1 cellular context compared by ENCODE assay signal in the genomic region with DNA sequence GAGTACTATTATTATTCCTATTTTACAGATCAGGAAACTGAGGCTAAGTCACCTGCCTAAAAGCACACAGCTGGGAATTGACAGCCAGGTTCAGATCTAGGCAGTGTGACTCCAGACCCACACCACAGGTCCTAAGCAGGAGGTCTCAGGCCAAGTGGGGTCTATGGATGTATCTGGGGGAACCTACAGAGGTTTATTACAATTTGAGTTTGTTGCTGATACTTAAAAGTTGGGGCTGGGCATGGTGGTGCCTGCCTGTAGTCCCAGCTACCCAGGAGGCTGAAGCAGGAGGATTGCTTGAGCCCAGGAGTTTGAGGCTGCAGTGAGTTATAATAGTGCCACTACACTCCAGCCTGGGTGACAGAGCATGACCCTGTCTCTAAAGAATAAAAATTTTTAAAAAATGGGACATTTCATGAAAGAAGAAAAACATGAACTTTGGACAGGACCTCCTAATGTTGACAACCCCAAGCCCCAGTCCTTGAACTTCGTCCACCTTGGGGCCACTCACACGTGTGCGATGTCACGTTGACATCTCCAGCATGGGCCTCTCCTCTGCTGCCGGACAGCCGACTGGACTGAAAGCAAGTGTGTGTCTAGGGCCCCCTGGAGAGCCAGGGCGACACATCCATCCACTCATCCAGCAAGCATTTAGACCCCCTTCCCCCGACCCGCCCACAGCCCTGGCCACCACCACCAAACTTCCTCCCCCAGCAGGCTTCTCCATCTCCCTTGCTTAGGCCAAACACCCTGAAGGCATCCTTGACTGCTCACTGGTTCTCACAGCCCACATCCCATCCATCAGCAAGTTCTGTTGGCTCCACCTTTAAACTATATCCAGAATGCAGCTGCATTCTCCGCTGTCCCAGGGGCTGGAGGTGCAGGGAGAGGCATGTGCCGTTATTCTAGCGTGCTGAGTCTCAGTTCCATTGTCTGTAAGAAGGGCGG.
TF ChIP-seq lines count a peak whose summit lies in the region.

No MANE protein-coding gene starts in this region.

TF ChIP-seq in HepG2, 621 proteins besides CTCF, POLR2A, EP300 and RAD21 (continued from another document and continues in another):
- TF ChIP-seq, protein P1, sequence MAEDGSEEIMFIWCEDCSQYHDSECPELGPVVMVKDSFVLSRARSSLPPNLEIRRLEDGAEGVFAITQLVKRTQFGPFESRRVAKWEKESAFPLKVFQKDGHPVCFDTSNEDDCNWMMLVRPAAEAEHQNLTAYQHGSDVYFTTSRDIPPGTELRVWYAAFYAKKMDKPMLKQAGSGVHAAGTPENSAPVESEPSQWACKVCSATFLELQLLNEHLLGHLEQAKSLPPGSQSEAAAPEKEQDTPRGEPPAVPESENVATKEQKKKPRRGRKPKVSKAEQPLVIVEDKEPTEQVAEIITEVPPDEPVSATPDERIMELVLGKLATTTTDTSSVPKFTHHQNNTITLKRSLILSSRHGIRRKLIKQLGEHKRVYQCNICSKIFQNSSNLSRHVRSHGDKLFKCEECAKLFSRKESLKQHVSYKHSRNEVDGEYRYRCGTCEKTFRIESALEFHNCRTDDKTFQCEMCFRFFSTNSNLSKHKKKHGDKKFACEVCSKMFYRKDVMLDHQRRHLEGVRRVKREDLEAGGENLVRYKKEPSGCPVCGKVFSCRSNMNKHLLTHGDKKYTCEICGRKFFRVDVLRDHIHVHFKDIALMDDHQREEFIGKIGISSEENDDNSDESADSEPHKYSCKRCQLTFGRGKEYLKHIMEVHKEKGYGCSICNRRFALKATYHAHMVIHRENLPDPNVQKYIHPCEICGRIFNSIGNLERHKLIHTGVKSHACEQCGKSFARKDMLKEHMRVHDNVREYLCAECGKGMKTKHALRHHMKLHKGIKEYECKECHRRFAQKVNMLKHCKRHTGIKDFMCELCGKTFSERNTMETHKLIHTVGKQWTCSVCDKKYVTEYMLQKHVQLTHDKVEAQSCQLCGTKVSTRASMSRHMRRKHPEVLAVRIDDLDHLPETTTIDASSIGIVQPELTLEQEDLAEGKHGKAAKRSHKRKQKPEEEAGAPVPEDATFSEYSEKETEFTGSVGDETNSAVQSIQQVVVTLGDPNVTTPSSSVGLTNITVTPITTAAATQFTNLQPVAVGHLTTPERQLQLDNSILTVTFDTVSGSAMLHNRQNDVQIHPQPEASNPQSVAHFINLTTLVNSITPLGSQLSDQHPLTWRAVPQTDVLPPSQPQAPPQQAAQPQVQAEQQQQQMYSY (CRISPR knock-in tag; IDR thresholded peaks at IDR 0.05) = no peak
- TF ChIP-seq ARHGAP35 (CRISPR knock-in tag; IDR thresholded peaks at IDR 0.05; ENCODE audit: borderline replicate concordance) (no peak; the same call in 1 of the 2 replicates), CHCHD3 (CRISPR knock-in tag; IDR thresholded peaks at IDR 0.05) (peak; percentile 32; the same call in 1 of the 2 replicates), TOE1 (CRISPR knock-in tag; IDR thresholded peaks at IDR 0.05) (no peak), ZNF383 (CRISPR knock-in tag; IDR thresholded peaks at IDR 0.05; ENCODE audit: borderline replicate concordance) (no peak), ZNF44 (CRISPR knock-in tag; IDR thresholded peaks at IDR 0.05) (no peak), ZNF552 (CRISPR knock-in tag; IDR thresholded peaks at IDR 0.05; ENCODE audit: borderline replicate concordance) (no peak), ATAD3A (CRISPR knock-in tag; IDR thresholded peaks at IDR 0.05) (no peak), ATRX (CRISPR knock-in tag; IDR thresholded peaks at IDR 0.05; ENCODE audit: borderline replicate concordance) (no peak), EZH2 (conservative IDR thresholded peaks at IDR 0.05; ENCODE audit: low read depth, low read length) (no peak), NFIC (IDR thresholded peaks at IDR 0.05; ENCODE audit: low read length) (no peak), NFKB2 (CRISPR knock-in tag; IDR thresholded peaks at IDR 0.05; ENCODE audit: borderline replicate concordance) (peak; percentile 92; the same call in 1 of the 2 replicates), RCOR2 (CRISPR knock-in tag; IDR thresholded peaks at IDR 0.05) (peak; percentile 98), ZNF773 (CRISPR knock-in tag; IDR thresholded peaks at IDR 0.05; ENCODE audit: borderline replicate concordance) (no peak), MAFK (conservative IDR thresholded peaks at IDR 0.05 in 1 of 2, IDR thresholded peaks at IDR 0.05 in 1 of 2; ENCODE audit: low read length in 2 of 2) (peak in 1 of 2 experiments; percentile 8; a peak in 1 of 4 replicates), SAP130 (CRISPR knock-in tag; IDR thresholded peaks at IDR 0.05; ENCODE audit: low read depth) (peak; percentile 99), CBX5 (CRISPR knock-in tag; IDR thresholded peaks at IDR 0.05; ENCODE audit: borderline replicate concordance) (peak; percentile 89; the same call in 1 of the 2 replicates), HCFC1 (IDR thresholded peaks at IDR 0.05; ENCODE audit: low read depth, low read length) (no peak), ZNF205 (CRISPR knock-in tag; IDR thresholded peaks at IDR 0.05) (peak; percentile 91), RFXAP (CRISPR knock-in tag; IDR thresholded peaks at IDR 0.05; ENCODE audit: borderline replicate concordance) (peak; percentile 92), TAF1 (CRISPR knock-in tag; IDR thresholded peaks at IDR 0.05) (no peak; the same call in 1 of the 2 replicates), ZFAT (CRISPR knock-in tag; conservative IDR thresholded peaks at IDR 0.05) (no peak), RFX3 (CRISPR knock-in tag; IDR thresholded peaks at IDR 0.05) (no peak), NFATC3 (CRISPR knock-in tag; IDR thresholded peaks at IDR 0.05) (no peak), ZFP82 (CRISPR knock-in tag; IDR thresholded peaks at IDR 0.05; ENCODE audit: borderline replicate concordance) (no peak), CENPT (CRISPR knock-in tag; IDR thresholded peaks at IDR 0.05; ENCODE audit: low read depth) (no peak)
- TF ChIP-seq, protein P2, sequence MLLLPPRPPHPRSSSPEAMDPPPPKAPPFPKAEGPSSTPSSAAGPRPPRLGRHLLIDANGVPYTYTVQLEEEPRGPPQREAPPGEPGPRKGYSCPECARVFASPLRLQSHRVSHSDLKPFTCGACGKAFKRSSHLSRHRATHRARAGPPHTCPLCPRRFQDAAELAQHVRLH (CRISPR knock-in tag; IDR thresholded peaks at IDR 0.05; ENCODE audit: borderline replicate concordance, low read depth) = peak; percentile 95
- TF ChIP-seq, protein P3, sequence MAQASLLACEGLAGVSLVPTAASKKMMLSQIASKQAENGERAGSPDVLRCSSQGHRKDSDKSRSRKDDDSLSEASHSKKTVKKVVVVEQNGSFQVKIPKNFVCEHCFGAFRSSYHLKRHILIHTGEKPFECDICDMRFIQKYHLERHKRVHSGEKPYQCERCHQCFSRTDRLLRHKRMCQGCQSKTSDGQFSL (CRISPR knock-in tag; IDR thresholded peaks at IDR 0.05) = peak; percentile 67; the same call in 1 of the 2 replicates
- TF ChIP-seq, protein P4, sequence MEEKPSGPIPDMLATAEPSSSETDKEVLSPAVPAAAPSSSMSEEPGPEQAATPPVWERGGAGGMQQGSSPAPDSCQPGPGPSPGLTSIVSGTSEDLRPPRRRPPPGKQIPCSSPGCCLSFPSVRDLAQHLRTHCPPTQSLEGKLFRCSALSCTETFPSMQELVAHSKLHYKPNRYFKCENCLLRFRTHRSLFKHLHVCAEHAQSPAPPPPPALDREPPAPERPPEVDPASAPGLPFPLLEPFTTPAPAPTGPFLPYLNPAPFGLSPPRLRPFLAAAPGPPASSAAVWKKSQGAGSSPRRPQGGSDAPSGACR (CRISPR knock-in tag; IDR thresholded peaks at IDR 0.05) = peak; percentile 87; the same call in 1 of the 2 replicates
- TF ChIP-seq, protein P5, sequence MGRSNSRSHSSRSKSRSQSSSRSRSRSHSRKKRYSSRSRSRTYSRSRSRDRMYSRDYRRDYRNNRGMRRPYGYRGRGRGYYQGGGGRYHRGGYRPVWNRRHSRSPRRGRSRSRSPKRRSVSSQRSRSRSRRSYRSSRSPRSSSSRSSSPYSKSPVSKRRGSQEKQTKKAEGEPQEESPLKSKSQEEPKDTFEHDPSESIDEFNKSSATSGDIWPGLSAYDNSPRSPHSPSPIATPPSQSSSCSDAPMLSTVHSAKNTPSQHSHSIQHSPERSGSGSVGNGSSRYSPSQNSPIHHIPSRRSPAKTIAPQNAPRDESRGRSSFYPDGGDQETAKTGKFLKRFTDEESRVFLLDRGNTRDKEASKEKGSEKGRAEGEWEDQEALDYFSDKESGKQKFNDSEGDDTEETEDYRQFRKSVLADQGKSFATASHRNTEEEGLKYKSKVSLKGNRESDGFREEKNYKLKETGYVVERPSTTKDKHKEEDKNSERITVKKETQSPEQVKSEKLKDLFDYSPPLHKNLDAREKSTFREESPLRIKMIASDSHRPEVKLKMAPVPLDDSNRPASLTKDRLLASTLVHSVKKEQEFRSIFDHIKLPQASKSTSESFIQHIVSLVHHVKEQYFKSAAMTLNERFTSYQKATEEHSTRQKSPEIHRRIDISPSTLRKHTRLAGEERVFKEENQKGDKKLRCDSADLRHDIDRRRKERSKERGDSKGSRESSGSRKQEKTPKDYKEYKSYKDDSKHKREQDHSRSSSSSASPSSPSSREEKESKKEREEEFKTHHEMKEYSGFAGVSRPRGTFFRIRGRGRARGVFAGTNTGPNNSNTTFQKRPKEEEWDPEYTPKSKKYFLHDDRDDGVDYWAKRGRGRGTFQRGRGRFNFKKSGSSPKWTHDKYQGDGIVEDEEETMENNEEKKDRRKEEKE (IDR thresholded peaks at IDR 0.05) = no peak
- TF ChIP-seq, protein P6, sequence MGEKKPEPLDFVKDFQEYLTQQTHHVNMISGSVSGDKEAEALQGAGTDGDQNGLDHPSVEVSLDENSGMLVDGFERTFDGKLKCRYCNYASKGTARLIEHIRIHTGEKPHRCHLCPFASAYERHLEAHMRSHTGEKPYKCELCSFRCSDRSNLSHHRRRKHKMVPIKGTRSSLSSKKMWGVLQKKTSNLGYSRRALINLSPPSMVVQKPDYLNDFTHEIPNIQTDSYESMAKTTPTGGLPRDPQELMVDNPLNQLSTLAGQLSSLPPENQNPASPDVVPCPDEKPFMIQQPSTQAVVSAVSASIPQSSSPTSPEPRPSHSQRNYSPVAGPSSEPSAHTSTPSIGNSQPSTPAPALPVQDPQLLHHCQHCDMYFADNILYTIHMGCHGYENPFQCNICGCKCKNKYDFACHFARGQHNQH (CRISPR knock-in tag; IDR thresholded peaks at IDR 0.05) = peak; percentile 100
- TF ChIP-seq, protein P7, sequence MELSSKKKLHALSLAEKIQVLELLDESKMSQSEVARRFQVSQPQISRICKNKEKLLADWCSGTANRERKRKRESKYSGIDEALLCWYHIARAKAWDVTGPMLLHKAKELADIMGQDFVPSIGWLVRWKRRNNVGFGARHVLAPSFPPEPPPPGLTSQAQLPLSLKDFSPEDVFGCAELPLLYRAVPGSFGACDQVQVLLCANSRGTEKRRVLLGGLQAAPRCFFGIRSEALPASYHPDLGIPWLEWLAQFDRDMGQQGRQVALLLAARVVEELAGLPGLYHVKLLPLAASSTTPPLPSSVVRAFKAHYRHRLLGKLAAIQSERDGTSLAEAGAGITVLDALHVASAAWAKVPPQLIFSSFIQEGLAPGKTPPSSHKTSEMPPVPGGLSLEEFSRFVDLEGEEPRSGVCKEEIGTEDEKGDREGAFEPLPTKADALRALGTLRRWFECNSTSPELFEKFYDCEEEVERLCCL (CRISPR knock-in tag; IDR thresholded peaks at IDR 0.05; ENCODE audit: borderline replicate concordance) = no peak; the same call in 1 of the 2 replicates
- TF ChIP-seq, protein P8, sequence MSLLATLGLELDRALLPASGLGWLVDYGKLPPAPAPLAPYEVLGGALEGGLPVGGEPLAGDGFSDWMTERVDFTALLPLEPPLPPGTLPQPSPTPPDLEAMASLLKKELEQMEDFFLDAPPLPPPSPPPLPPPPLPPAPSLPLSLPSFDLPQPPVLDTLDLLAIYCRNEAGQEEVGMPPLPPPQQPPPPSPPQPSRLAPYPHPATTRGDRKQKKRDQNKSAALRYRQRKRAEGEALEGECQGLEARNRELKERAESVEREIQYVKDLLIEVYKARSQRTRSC (CRISPR knock-in tag; IDR thresholded peaks at IDR 0.05; ENCODE audit: low read depth) = peak; percentile 77; the same call in 1 of the 2 replicates
- TF ChIP-seq, protein P9, sequence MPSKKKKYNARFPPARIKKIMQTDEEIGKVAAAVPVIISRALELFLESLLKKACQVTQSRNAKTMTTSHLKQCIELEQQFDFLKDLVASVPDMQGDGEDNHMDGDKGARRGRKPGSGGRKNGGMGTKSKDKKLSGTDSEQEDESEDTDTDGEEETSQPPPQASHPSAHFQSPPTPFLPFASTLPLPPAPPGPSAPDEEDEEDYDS (CRISPR knock-in tag; IDR thresholded peaks at IDR 0.05) = peak; percentile 75
- TF ChIP-seq, protein P10, sequence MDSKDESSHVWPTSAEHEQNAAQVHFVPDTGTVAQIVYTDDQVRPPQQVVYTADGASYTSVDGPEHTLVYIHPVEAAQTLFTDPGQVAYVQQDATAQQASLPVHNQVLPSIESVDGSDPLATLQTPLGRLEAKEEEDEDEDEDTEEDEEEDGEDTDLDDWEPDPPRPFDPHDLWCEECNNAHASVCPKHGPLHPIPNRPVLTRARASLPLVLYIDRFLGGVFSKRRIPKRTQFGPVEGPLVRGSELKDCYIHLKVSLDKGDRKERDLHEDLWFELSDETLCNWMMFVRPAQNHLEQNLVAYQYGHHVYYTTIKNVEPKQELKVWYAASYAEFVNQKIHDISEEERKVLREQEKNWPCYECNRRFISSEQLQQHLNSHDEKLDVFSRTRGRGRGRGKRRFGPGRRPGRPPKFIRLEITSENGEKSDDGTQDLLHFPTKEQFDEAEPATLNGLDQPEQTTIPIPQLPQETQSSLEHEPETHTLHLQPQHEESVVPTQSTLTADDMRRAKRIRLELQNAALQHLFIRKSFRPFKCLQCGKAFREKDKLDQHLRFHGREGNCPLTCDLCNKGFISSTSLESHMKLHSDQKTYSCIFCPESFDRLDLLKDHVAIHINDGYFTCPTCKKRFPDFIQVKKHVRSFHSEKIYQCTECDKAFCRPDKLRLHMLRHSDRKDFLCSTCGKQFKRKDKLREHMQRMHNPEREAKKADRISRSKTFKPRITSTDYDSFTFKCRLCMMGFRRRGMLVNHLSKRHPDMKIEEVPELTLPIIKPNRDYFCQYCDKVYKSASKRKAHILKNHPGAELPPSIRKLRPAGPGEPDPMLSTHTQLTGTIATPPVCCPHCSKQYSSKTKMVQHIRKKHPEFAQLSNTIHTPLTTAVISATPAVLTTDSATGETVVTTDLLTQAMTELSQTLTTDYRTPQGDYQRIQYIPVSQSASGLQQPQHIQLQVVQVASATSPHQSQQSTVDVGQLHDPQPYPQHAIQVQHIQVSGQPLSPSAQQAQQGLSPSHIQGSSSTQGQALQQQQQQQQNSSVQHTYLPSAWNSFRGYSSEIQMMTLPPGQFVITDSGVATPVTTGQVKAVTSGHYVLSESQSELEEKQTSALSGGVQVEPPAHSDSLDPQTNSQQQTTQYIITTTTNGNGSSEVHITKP (CRISPR knock-in tag; IDR thresholded peaks at IDR 0.05; ENCODE audit: low read depth) = peak; percentile 84
- TF ChIP-seq, protein P11, sequence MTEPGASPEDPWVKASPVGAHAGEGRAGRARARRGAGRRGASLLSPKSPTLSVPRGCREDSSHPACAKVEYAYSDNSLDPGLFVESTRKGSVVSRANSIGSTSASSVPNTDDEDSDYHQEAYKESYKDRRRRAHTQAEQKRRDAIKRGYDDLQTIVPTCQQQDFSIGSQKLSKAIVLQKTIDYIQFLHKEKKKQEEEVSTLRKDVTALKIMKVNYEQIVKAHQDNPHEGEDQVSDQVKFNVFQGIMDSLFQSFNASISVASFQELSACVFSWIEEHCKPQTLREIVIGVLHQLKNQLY (CRISPR knock-in tag; IDR thresholded peaks at IDR 0.05) = peak; percentile 98
- TF ChIP-seq, protein P12, sequence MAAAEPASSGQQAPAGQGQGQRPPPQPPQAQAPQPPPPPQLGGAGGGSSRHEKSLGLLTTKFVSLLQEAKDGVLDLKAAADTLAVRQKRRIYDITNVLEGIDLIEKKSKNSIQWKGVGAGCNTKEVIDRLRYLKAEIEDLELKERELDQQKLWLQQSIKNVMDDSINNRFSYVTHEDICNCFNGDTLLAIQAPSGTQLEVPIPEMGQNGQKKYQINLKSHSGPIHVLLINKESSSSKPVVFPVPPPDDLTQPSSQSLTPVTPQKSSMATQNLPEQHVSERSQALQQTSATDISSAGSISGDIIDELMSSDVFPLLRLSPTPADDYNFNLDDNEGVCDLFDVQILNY (CRISPR knock-in tag; conservative IDR thresholded peaks at IDR 0.05) = no peak
